ENCODE assay signal across 17 cellular contexts in genomic region chr16:56420613-56421012, GRCh38. TPM values are rescaled to one million over a fixed set of nuclear protein-coding genes. Genes with fewer than 3 reads are reported as not detected.
A peak's percentile ranks its signal among the peaks of the same experiment; 100 is the strongest.
DNase-seq lines count a peak whose midpoint lies in the region; ATAC-seq and TF ChIP-seq lines count a peak whose summit lies in the region.
"Had no signal": no experiment of that assay in that cellular context is flagged by ENCODE, and none has a peak within 500 bp of the region (broad histone marks: within the 10 kb centered on the region; RNA-seq: fewer than 3 reads in every experiment).

No MANE protein-coding gene starts in this region.

- H3K9me3 ChIP-seq in Karpas-422 (ENCODE audit: low read length) (no peaks in the 10 kb centered on the region), gastrocnemius medialis (no peaks in the 10 kb centered on the region), GM23248 (ENCODE audit: low read depth) (no peaks in the 10 kb centered on the region), Peyer's patch (no peaks in the 10 kb centered on the region)
- H3K9me3 ChIP-seq: HAP-1 had no signal

- H3K9ac ChIP-seq in Karpas-422 (ENCODE audit: low read length) = no peak overlapping the region
- no peak overlapping the region for H3K9ac ChIP-seq in GM23248

- TF ChIP-seq POLR2A in gastrocnemius medialis (IDR thresholded peaks at IDR 0.05) = no peak
- no peak for TF ChIP-seq POLR2A in Peyer's patch (IDR thresholded peaks at IDR 0.05)

- intact Hi-C loops in Calu3 (cut with micrococcal nuclease; ENCODE audit: unreplicated experiment) = loop anchor here (5.0 kb wide), 1 partner anchor 48 kb away; no protein-coding TSS in a partner anchor
- intact Hi-C loops in activated B cell treated with CpG ODN at 0.5 μM for 24 hours (cut with micrococcal nuclease) = loop anchor here (5.0 to 10.0 kb wide), 4 partner anchors 226 to 1314 kb away; partner anchors contain the start of genes GNAO1, HERPUD1 and KATNB1
- intact Hi-C loops in gastrocnemius medialis (cut with DNase I; ENCODE audit: low total_unique reads) = loop anchor here (5.0 kb wide), 1 partner anchor 262 kb away; the partner anchor contains the start of gene MT1X

- H3K9me2 ChIP-seq in Karpas-422 (replicated peaks; ENCODE audit: insufficient read depth, low read length) (no peaks in the 10 kb centered on the region), GM23248 (ENCODE audit: insufficient read depth) (no peaks in the 10 kb centered on the region)

- H3K4me1 Mint-ChIP-seq in Calu3 (ENCODE audit: low read depth, unreplicated experiment) (peaks cover 37% of the 10 kb centered on the region), activated B cell treated with CpG ODN at 0.5 μM for 24 hours (peaks cover 78% of the 10 kb centered on the region)

- H3K27ac Mint-ChIP-seq in Calu3 (ENCODE audit: unreplicated experiment) = peak overlapping the region; percentile 77
- H3K27ac Mint-ChIP-seq in activated B cell treated with CpG ODN at 0.5 μM for 24 hours = peak overlapping the region; percentile 95

- H3K27me3 ChIP-seq in Karpas-422 (ENCODE audit: low read length) (no peaks in the 10 kb centered on the region), gastrocnemius medialis (no peaks in the 10 kb centered on the region), GM23248 (replicated peaks; ENCODE audit: insufficient read depth) (no peaks in the 10 kb centered on the region), Peyer's patch (no peaks in the 10 kb centered on the region)

- H3K36me3 ChIP-seq in Karpas-422 (ENCODE audit: insufficient read depth, low read length) (no peaks in the 10 kb centered on the region), gastrocnemius medialis (no peaks in the 10 kb centered on the region), GM23248 (ENCODE audit: low read depth) (no peaks in the 10 kb centered on the region), Peyer's patch (no peaks in the 10 kb centered on the region)
- H3K36me3 ChIP-seq: HAP-1 had no signal

- H3K79me2 ChIP-seq in Karpas-422 (ENCODE audit: low read length) = peaks cover 93% of the 10 kb centered on the region
- peaks cover 94% of the 10 kb centered on the region for H3K79me2 ChIP-seq in GM23248 (ENCODE audit: insufficient read depth)

- POLR2A ChIA-PET in activated B cell treated with CpG ODN at 0.5 μM for 24 hours (lab: Charles Lee) = interaction anchor here (0.7 to 2.0 kb wide), 4 partner anchors 14 to 566 kb away, joined by 3 to 6 read pairs (median 4); partner anchors contain the start of genes NUDT21 and OGFOD1

- H3K27ac ChIP-seq in Karpas-422 (ENCODE audit: low read length) = peak overlapping the region; percentile 96
- H3K27ac ChIP-seq in gastrocnemius medialis = peak overlapping the region; percentile 54 to 96 (median 60)
- H3K27ac ChIP-seq in GM23248 = no peak overlapping the region
- no peak overlapping the region for H3K27ac ChIP-seq in Peyer's patch

- H3K27me3 Mint-ChIP-seq in Calu3 (ENCODE audit: unreplicated experiment) (no peaks in the 10 kb centered on the region), activated B cell treated with CpG ODN at 0.5 μM for 24 hours (no peaks in the 10 kb centered on the region)
- H3K27me3 Mint-ChIP-seq: CD4-positive, alpha-beta memory T cell had no signal

- H4K20me1 ChIP-seq in Karpas-422 (ENCODE audit: insufficient read depth, low read depth, low read length) (peaks cover 19% of the 10 kb centered on the region; the same call in 1 of the 2 replicates), GM23248 (ENCODE audit: insufficient read depth) (peaks cover 27% of the 10 kb centered on the region; the same call in 1 of the 2 replicates)

- H3K9me3 Mint-ChIP-seq in Calu3 (ENCODE audit: low read depth, unreplicated experiment) (no peaks in the 10 kb centered on the region), activated B cell treated with CpG ODN at 0.5 μM for 24 hours (no peaks in the 10 kb centered on the region)
- H3K9me3 Mint-ChIP-seq: CD4-positive, alpha-beta memory T cell had no signal

- TF ChIP-seq CTCF in Calu3 (IDR thresholded peaks at IDR 0.05; ENCODE audit: unreplicated experiment) = no peak
- TF ChIP-seq CTCF in activated B cell treated with CpG ODN at 0.5 μM for 24 hours (IDR thresholded peaks at IDR 0.05) = no peak
- no peak for TF ChIP-seq CTCF in gastrocnemius medialis (IDR thresholded peaks at IDR 0.05 in 4 of 5, conservative IDR thresholded peaks at IDR 0.05 in 1 of 5)
- TF ChIP-seq CTCF in Peyer's patch (IDR thresholded peaks at IDR 0.05) = no peak

- H3F3A ChIP-seq in GM23248 (ENCODE audit: insufficient read depth) = peaks cover 17% of the 10 kb centered on the region

- H2AFZ ChIP-seq in Karpas-422 (ENCODE audit: low read length) = no peak overlapping the region
- no peak overlapping the region for H2AFZ ChIP-seq in GM23248

- in situ Hi-C loops in gastrocnemius medialis (cut with MboI; ENCODE audit: low sequenced_read_pairs in 4 of 4) = loop anchor here in 1 of 4 donors (25.0 kb wide), 1 partner anchor 267 kb away; the partner anchor contains the start of gene MT1X
- in situ Hi-C loops in GM23248 (cut with MboI) = no loop called here

- H3K4me1 ChIP-seq in Karpas-422 (ENCODE audit: low read length) (peaks cover 68% of the 10 kb centered on the region), gastrocnemius medialis (peaks cover 66 to 70% of the 10 kb centered on the region in 2 donors), GM23248 (ENCODE audit: insufficient read depth) (peaks cover 35% of the 10 kb centered on the region), Peyer's patch (peaks cover 0 to 17% (median 4%) of the 10 kb centered on the region in 4 donors)

- H3K4me2 ChIP-seq in Karpas-422 (ENCODE audit: low read depth, low read length, poor library complexity, severe bottlenecking) (peak overlapping the region; percentile 82), GM23248 (ENCODE audit: unreplicated experiment) (no peak overlapping the region)

- H3K4me3 ChIP-seq in Karpas-422 (ENCODE audit: low read length) (peak overlapping the region; percentile 25; the same call in 1 of the 2 replicates), gastrocnemius medialis (no peak overlapping the region), GM23248 (no peak overlapping the region), Peyer's patch (no peak overlapping the region)
- H3K4me3 ChIP-seq: HAP-1 had no signal

- no TSS peak for BruUV-seq in Calu3 (replicated peaks; lab: Mats Ljungman, UMichigan)

- CTCF ChIA-PET in Calu3 (lab: Charles Lee) (interaction anchor here (0.7 to 1.9 kb wide), 3 partner anchors 12 to 79 kb away, joined by 3 to 10 read pairs (median 4); partner anchors contain the start of genes NUDT21 and OGFOD1), activated B cell treated with CpG ODN at 0.5 μM for 24 hours (lab: Charles Lee) (no interaction called here)

- no peak for DNase-seq in Calu3
- DNase-seq in Karpas-422 = peak; percentile 62
- no peak for DNase-seq in activated B cell treated with CpG ODN at 0.5 μM for 24 hours
- no peak for DNase-seq in gastrocnemius medialis
- DNase-seq in GM23248 = no peak
- DNase-seq in Peyer's patch = no peak
- DNase-seq: AML-193; CD4-positive, alpha-beta memory T cell; DMS 273 treated with DMSO at 0.1 percent for 48 hours; NCI-H1105; NCI-H1694 treated with DMSO at 0.1 percent for 48 hours; NCI-H345; SHP77 had no signal

- H3K36me3 Mint-ChIP-seq in Calu3 (ENCODE audit: insufficient read depth, unreplicated experiment) (peaks cover 21% of the 10 kb centered on the region), activated B cell treated with CpG ODN at 0.5 μM for 24 hours (ENCODE audit: low read depth) (peaks cover 13% of the 10 kb centered on the region)

- no peak for ATAC-seq in activated B cell treated with CpG ODN at 0.5 μM for 24 hours (ENCODE audit: low read depth)
- ATAC-seq in gastrocnemius medialis = no peak
- ATAC-seq in HG03139 (IDR thresholded peaks at IDR 0.05; ENCODE audit: unreplicated experiment) = no peak
- ATAC-seq: Panc1, SK-N-SH treated with all-trans-retinoic acid at 6 μM for 48 hours had no signal

- H3K4me3 Mint-ChIP-seq in Calu3 (ENCODE audit: low read depth, unreplicated experiment) = peak overlapping the region; percentile 51
- peak overlapping the region; percentile 59 for H3K4me3 Mint-ChIP-seq in activated B cell treated with CpG ODN at 0.5 μM for 24 hours
- H3K4me3 Mint-ChIP-seq: CD4-positive, alpha-beta memory T cell had no signal

RNA-seq across cellular contexts. Expression of gene AMFR, which starts 4.7 kb away (rescaled TPM):
- total RNA-seq in Calu3 (2022) (108 and 116 TPM in 2 replicates), activated B cell treated with CpG ODN at 0.5 μM for 24 hours (118 and 134 TPM in 2 replicates), gastrocnemius medialis (100 to 1,000 TPM; 349 to 951 (median 571) TPM), Peyer's patch (100 to 1,000 TPM; 149 to 265 (median 170) TPM)
- 243 and 284 TPM in 2 replicates for total RNA-seq in Karpas-422 (2014; rRNA removed; shearing (Covaris generic); ENCODE audit: low replicate concordance)
- total RNA-seq in GM23248 (2014; rRNA removed; shearing (Covaris generic)) = 205 and 212 TPM in 2 replicates
- polyA plus RNA-seq in GM23248 (2016; fragmentation: Nextera tagmentation; extraction: Ambion mirVana) = 26.6 and 27.3 TPM in 2 replicates

RNA-seq across cellular contexts. Expression of gene NUDT21, which starts 30.5 kb away (rescaled TPM):
- total RNA-seq in Calu3 (2022) (234 and 266 TPM in 2 replicates), activated B cell treated with CpG ODN at 0.5 μM for 24 hours (108 and 111 TPM in 2 replicates), gastrocnemius medialis (10 to 100 TPM; 24.3 to 71.5 (median 35.9) TPM), Peyer's patch (10 to 100 TPM; 26.1 to 43.6 (median 34.2) TPM)
- total RNA-seq in Karpas-422 (2014; rRNA removed; shearing (Covaris generic); ENCODE audit: low replicate concordance) = 73.2 and 170 TPM in 2 replicates
- 57.0 and 76.8 TPM in 2 replicates for total RNA-seq in GM23248 (2014; rRNA removed; shearing (Covaris generic))
- 47.8 and 49.6 TPM in 2 replicates for polyA plus RNA-seq in GM23248 (2016; fragmentation: Nextera tagmentation; extraction: Ambion mirVana)

RNA-seq across cellular contexts. Expression of gene OGFOD1, which starts 30.7 kb away (rescaled TPM):
- 59.6 and 60.6 TPM in 2 replicates for total RNA-seq in Calu3 (2022)
- total RNA-seq in Karpas-422 (2014; rRNA removed; shearing (Covaris generic); ENCODE audit: low replicate concordance) = 51.9 and 61.0 TPM in 2 replicates
- 45.6 and 51.8 TPM in 2 replicates for total RNA-seq in activated B cell treated with CpG ODN at 0.5 μM for 24 hours
- total RNA-seq in gastrocnemius medialis = 100 to 1,000 TPM in 1 of 4 donors, 10 to 100 TPM in 3; 86.1 to 115 (median 92.9) TPM
- 59.1 and 70.8 TPM in 2 replicates for total RNA-seq in GM23248 (2014; rRNA removed; shearing (Covaris generic))
- polyA plus RNA-seq in GM23248 (2016; fragmentation: Nextera tagmentation; extraction: Ambion mirVana) = 97.6 and 101 TPM in 2 replicates
- total RNA-seq in Peyer's patch = 10 to 100 TPM; 11.0 to 47.9 (median 18.0) TPM

Comparison
In these comparisons a context has a peak if more than half of its experiments do, and no peak if none do; other contexts are left out.
1. H3K27ac ChIP-seq: peak in Karpas-422 (single experiment) and gastrocnemius medialis (4 of 4); none in GM23248 (single experiment) and Peyer's patch (0 of 4).